Comparison of ENCODE assay signal across 19 cellular contexts in genomic region chr5:159518361-159518760, GRCh38.
A peak's percentile ranks its signal among the peaks of the same experiment; 100 is the strongest.
DNase-seq lines count a peak whose midpoint lies in the region; ATAC-seq and TF ChIP-seq lines count a peak whose summit lies in the region.
"Had no signal": no experiment of that assay in that cellular context is flagged by ENCODE, and none has a peak within 500 bp of the region (broad histone marks: within the 10 kb centered on the region; RNA-seq: fewer than 3 reads in every experiment).

No MANE protein-coding gene starts in this region.

- in situ Hi-C loops in GM23248 (cut with MboI) (no loop called here), T47D (cut with HindIII; ENCODE audit: low pct_unique_long_range_greater_than_20kb, low sequenced_read_pairs) (no loop called here)

- no peak overlapping the region for H3K4me3 ChIP-seq in GM23248
- H3K4me3 ChIP-seq in tibial artery, result no peak overlapping the region
- H3K4me3 ChIP-seq in WERI-Rb-1 (ENCODE audit: low read depth, low read length), result no peak overlapping the region
- H3K4me3 ChIP-seq: Peyer's patch, suprapubic skin had no signal

- H3K4me1 ChIP-seq in GM23248 (ENCODE audit: insufficient read depth), result peaks cover 14% of the 10 kb centered on the region
- H3K4me1 ChIP-seq in tibial artery, result peaks cover 0 to 24% (median 19%) of the 10 kb centered on the region in 4 donors
- H3K4me1 ChIP-seq: Peyer's patch had no signal

- H3K27me3 ChIP-seq in GM23248 (replicated peaks; ENCODE audit: insufficient read depth), result no peaks in the 10 kb centered on the region
- no peaks in the 10 kb centered on the region for H3K27me3 ChIP-seq in tibial artery
- peaks cover 6% of the 10 kb centered on the region for H3K27me3 ChIP-seq in WERI-Rb-1 (ENCODE audit: insufficient read depth, low read depth, severe bottlenecking)
- H3K27me3 ChIP-seq: Peyer's patch had no signal

- H4K20me1 ChIP-seq in GM23248 (ENCODE audit: insufficient read depth), result no peaks in the 10 kb centered on the region

- no peak overlapping the region for H2AFZ ChIP-seq in GM23248

- 37 to 47% methylated on average over 3 of the region's 3 CpGs for WGBS in GM23248 (ENCODE audit: low coverage in 1 of 2, low lambda C conversion rate in 2 of 2, missing lambda C conversion rate in 2 of 2), 2 experiments

- H3K4me1 Mint-ChIP-seq in natural killer cell treated with Interleukin-12 subunit alpha and Interleukin-12 subunit beta and Interleukin-15 and Interleukin-18, amount 100 ng/mL, for 72 hours (ENCODE audit: low read depth in 2 of 2), result peaks cover 6 to 16% of the 10 kb centered on the region in 2 donors

- no peak for TF ChIP-seq CTCF in tibial artery (IDR thresholded peaks at IDR 0.05)
- TF ChIP-seq CTCF in WERI-Rb-1 (IDR thresholded peaks at IDR 0.05; ENCODE audit: low read depth, low read length), result no peak

- no peak for ATAC-seq in natural killer cell treated with Interleukin-12 subunit alpha and Interleukin-12 subunit beta and Interleukin-15 and Interleukin-18, amount 100 ng/mL, for 72 hours
- ATAC-seq: activated CD8-positive, alpha-beta T cell treated with anti-CD3 and anti-CD28 coated beads, Interleukin-2, amount 10 ng/mL, durations not matched to agents 7 days and 5 days had no signal

- peaks cover 6% of the 10 kb centered on the region; the same call in 1 of the 2 replicates for H3F3A ChIP-seq in GM23248 (ENCODE audit: insufficient read depth)

- H3K9me3 ChIP-seq in GM23248 (ENCODE audit: low read depth) (no peaks in the 10 kb centered on the region), tibial artery (no peaks in the 10 kb centered on the region), WERI-Rb-1 (ENCODE audit: severe bottlenecking) (no peaks in the 10 kb centered on the region)
- H3K9me3 ChIP-seq: Peyer's patch, suprapubic skin had no signal

- H3K4me2 ChIP-seq in GM23248 (ENCODE audit: unreplicated experiment), result no peak overlapping the region

- H3K27ac Mint-ChIP-seq in natural killer cell treated with Interleukin-12 subunit alpha and Interleukin-12 subunit beta and Interleukin-15 and Interleukin-18, amount 100 ng/mL, for 72 hours, result no peak overlapping the region
- H3K27ac Mint-ChIP-seq: activated CD8-positive, alpha-beta T cell treated with anti-CD3 and anti-CD28 coated beads, Interleukin-2, amount 10 ng/mL, durations not matched to agents 7 days and 5 days; activated T-helper 1 cell treated with anti-CD3 and anti-CD28 coated beads, Interleukin-12 subunit alpha, Interleukin-12 subunit beta, Interleukin-2, Interleukin-4 antibody, amounts not matched to agents 30 ng/mL and 10 ng/mL and 1 ng/mL, durations not matched to agents 14 hours and 24 hours and 36 hours; CD4-positive, CD25-positive, alpha-beta regulatory T cell had no signal

- H3K36me3 Mint-ChIP-seq in natural killer cell treated with Interleukin-12 subunit alpha and Interleukin-12 subunit beta and Interleukin-15 and Interleukin-18, amount 100 ng/mL, for 72 hours, result no peaks in the 10 kb centered on the region
- H3K36me3 Mint-ChIP-seq: CD4-positive, CD25-positive, alpha-beta regulatory T cell had no signal

- H3K27ac ChIP-seq in GM23248 (no peak overlapping the region), tibial artery (peak overlapping the region; percentile 53 to 73), WERI-Rb-1 (no peak overlapping the region)
- H3K27ac ChIP-seq: Peyer's patch, suprapubic skin had no signal

- H3K36me3 ChIP-seq in GM23248 (ENCODE audit: low read depth), result no peaks in the 10 kb centered on the region
- H3K36me3 ChIP-seq in tibial artery, result no peaks in the 10 kb centered on the region
- H3K36me3 ChIP-seq in WERI-Rb-1, result no peaks in the 10 kb centered on the region
- H3K36me3 ChIP-seq: Peyer's patch, suprapubic skin had no signal

- peak; percentile 53 for DNase-seq in GM23248
- DNase-seq in T47D (ENCODE audit: low read depth in 1 of 2, low spot score in 1 of 2), result peak; percentile 63 to 98
- peak; percentile 49 for DNase-seq in kidney tubule cell (ENCODE audit: low spot score)
- peak; percentile 31 to 71 for DNase-seq in tibial artery
- DNase-seq in SHP77 (lab: John Stamatoyannopoulos, UW), result no peak
- DNase-seq in NCI-H2107 treated with DMSO at 0.1 percent for 48 hours (lab: John Stamatoyannopoulos, UW; ENCODE audit: unreplicated experiment), result no peak
- no peak for DNase-seq in WERI-Rb-1
- no peak for DNase-seq in natural killer cell treated with Interleukin-12 subunit alpha and Interleukin-12 subunit beta and Interleukin-15 and Interleukin-18, amount 100 ng/mL, for 72 hours (ENCODE audit: low spot score)
- DNase-seq: activated CD8-positive, alpha-beta T cell treated with anti-CD3 and anti-CD28 coated beads, Interleukin-2, amount 10 ng/mL, durations not matched to agents 7 days and 5 days; CD4-positive, CD25-positive, alpha-beta regulatory T cell; DND-41; erythroblast; MM.1S; NCI-H2081; NCI-H69; Peyer's patch; posterior cingulate gyrus had no signal

- no peaks in the 10 kb centered on the region for H3K9me3 Mint-ChIP-seq in natural killer cell treated with Interleukin-12 subunit alpha and Interleukin-12 subunit beta and Interleukin-15 and Interleukin-18, amount 100 ng/mL, for 72 hours
- H3K9me3 Mint-ChIP-seq: activated T-helper 1 cell treated with anti-CD3 and anti-CD28 coated beads, Interleukin-12 subunit alpha, Interleukin-12 subunit beta, Interleukin-2, Interleukin-4 antibody, amounts not matched to agents 30 ng/mL and 10 ng/mL and 1 ng/mL, durations not matched to agents 14 hours and 24 hours and 36 hours had no signal

- H3K4me3 Mint-ChIP-seq in natural killer cell treated with Interleukin-12 subunit alpha and Interleukin-12 subunit beta and Interleukin-15 and Interleukin-18, amount 100 ng/mL, for 72 hours, result no peak overlapping the region
- H3K4me3 Mint-ChIP-seq: activated CD8-positive, alpha-beta T cell treated with anti-CD3 and anti-CD28 coated beads, Interleukin-2, amount 10 ng/mL, durations not matched to agents 7 days and 5 days; activated T-helper 1 cell treated with anti-CD3 and anti-CD28 coated beads, Interleukin-12 subunit alpha, Interleukin-12 subunit beta, Interleukin-2, Interleukin-4 antibody, amounts not matched to agents 30 ng/mL and 10 ng/mL and 1 ng/mL, durations not matched to agents 14 hours and 24 hours and 36 hours; CD4-positive, CD25-positive, alpha-beta regulatory T cell had no signal

- intact Hi-C loops in tibial artery (cut with DNase I; ENCODE audit: low total_unique reads), result loop anchor here (5.0 to 10.0 kb wide), 2 partner anchors 236 to 399 kb away; partner anchors contain the start of gene ADRA1B

- H3K27me3 Mint-ChIP-seq in natural killer cell treated with Interleukin-12 subunit alpha and Interleukin-12 subunit beta and Interleukin-15 and Interleukin-18, amount 100 ng/mL, for 72 hours, result peaks cover 18 to 19% of the 10 kb centered on the region in 2 donors

- no peaks in the 10 kb centered on the region for H3K9me2 ChIP-seq in GM23248 (ENCODE audit: insufficient read depth)

- no peaks in the 10 kb centered on the region for H3K79me2 ChIP-seq in GM23248 (ENCODE audit: insufficient read depth)

- no peak overlapping the region for H3K9ac ChIP-seq in GM23248

Comparison
In these comparisons a context has a peak if more than half of its experiments do, and no peak if none do; other contexts are left out.
1. DNase-seq: peak in GM23248 (single experiment), T47D (2 of 2), kidney tubule cell (single experiment) and tibial artery (2 of 2); none in SHP77 (0 of 2), NCI-H2107 treated with DMSO at 0.1 percent for 48 hours (single experiment), WERI-Rb-1 (single experiment) and natural killer cell treated with Interleukin-12 subunit alpha and Interleukin-12 subunit beta and Interleukin-15 and Interleukin-18, amount 100 ng/mL, for 72 hours (single experiment).
2. H3K27ac ChIP-seq: peak in tibial artery (2 of 2); none in GM23248 (single experiment) and WERI-Rb-1 (single experiment).